8 cellular contexts compared by ENCODE assay signal in genomic region chr2:231708773-231709635, GRCh38. TPM values are rescaled to one million over a fixed set of nuclear protein-coding genes. Genes with fewer than 3 reads are reported as not detected.
DNase-seq lines count a peak whose midpoint lies in the region; ATAC-seq, FAIRE-seq and TF ChIP-seq lines count a peak whose summit lies in the region.

No MANE protein-coding gene starts in this region.

- no peak overlapping the region for H2AFZ ChIP-seq in astrocyte (ENCODE audit: low read depth, low read length)

- no peak for TF ChIP-seq CTCF in astrocyte (IDR thresholded peaks at IDR 0.05; ENCODE audit: insufficient read depth, low read depth, low read length)

- no peaks in the 10 kb centered on the region for H3K27me3 ChIP-seq in astrocyte (ENCODE audit: insufficient read depth, low read length)

- peak overlapping the region; percentile 87 for H3K4me3 ChIP-seq in astrocyte (ENCODE audit: insufficient read depth, low read depth, low read length)

- H3K4me1 ChIP-seq in astrocyte (ENCODE audit: insufficient read depth, low read length) = peaks cover 32% of the 10 kb centered on the region

- no peak for FAIRE-seq in astrocyte (lab: Jason Lieb, UNC)

- ATAC-seq in SK-N-SH treated with all-trans-retinoic acid at 6 μM for 48 hours (peak; percentile 0), GM19023 (IDR thresholded peaks at IDR 0.05; ENCODE audit: unreplicated experiment) (no peak)

- peak overlapping the region; percentile 90 for H3K27ac ChIP-seq in astrocyte (ENCODE audit: low read depth, low read length)

- H3K4me1 Mint-ChIP-seq in astrocyte (ENCODE audit: low read depth, unreplicated experiment) = peaks cover 16% of the 10 kb centered on the region
- peaks cover 35 to 43% of the 10 kb centered on the region in 2 donors for H3K4me1 Mint-ChIP-seq in immature natural killer cell

- peak overlapping the region; percentile 99 for H3K9ac ChIP-seq in astrocyte (ENCODE audit: low read length)

- H3K27me3 Mint-ChIP-seq in astrocyte (ENCODE audit: low read depth, unreplicated experiment) (no peaks in the 10 kb centered on the region), immature natural killer cell (ENCODE audit: low read depth in 3 of 3) (peaks cover 66 to 72% (median 67%) of the 10 kb centered on the region in 3 donors)

- peaks cover 57% of the 10 kb centered on the region for H3K79me2 ChIP-seq in astrocyte (ENCODE audit: insufficient read depth, low read length)

- H3K36me3 Mint-ChIP-seq in astrocyte (ENCODE audit: low read depth, unreplicated experiment) (peaks cover 11% of the 10 kb centered on the region), immature natural killer cell (peaks cover 5 to 22% (median 21%) of the 10 kb centered on the region in 3 donors)

- H3K4me2 ChIP-seq in astrocyte (ENCODE audit: low read length) = peak overlapping the region; percentile 96

- H3K4me3 Mint-ChIP-seq in astrocyte (ENCODE audit: unreplicated experiment) (peak overlapping the region; percentile 98), immature natural killer cell (peak overlapping the region; percentile 99)

- peaks cover 12% of the 10 kb centered on the region for H3K36me3 ChIP-seq in astrocyte (ENCODE audit: insufficient read depth, low read length)

- DNase-seq in astrocyte (ENCODE audit: low read depth) (no peak), immature natural killer cell (peak; percentile 84 to 93 (median 93)), dedifferentiated amniotic fluid mesenchymal stem cell (ENCODE audit: extremely low spot score) (no peak), NCI-H1105 treated with DMSO at 0.1 percent for 48 hours (lab: John Stamatoyannopoulos, UW) (no peak)
- peak; percentile 63 to 65 for DNase-seq in stimulated activated CD4-positive, alpha-beta T cell treated with anti-CD3 and anti-CD28 coated beads, Interleukin-2, amount 100 ng/mL, for 24 hours

- no peaks in the 10 kb centered on the region for H3K9me3 ChIP-seq in astrocyte (ENCODE audit: insufficient read depth, low read depth, low read length)

- peak; percentile 50 for TF ChIP-seq POLR2A in GM19193 (IDR thresholded peaks at IDR 0.05; ENCODE audit: extremely low read depth, insufficient read depth, insufficient read length)

- no peaks in the 10 kb centered on the region for H3K9me3 Mint-ChIP-seq in astrocyte (ENCODE audit: unreplicated experiment)
- peaks cover 0 to 3% (median 0%) of the 10 kb centered on the region in 6 donors for H3K9me3 Mint-ChIP-seq in immature natural killer cell

- H4K20me1 ChIP-seq in astrocyte (ENCODE audit: insufficient read depth, low read length) = peaks cover 47% of the 10 kb centered on the region

- H3K27ac Mint-ChIP-seq in astrocyte (ENCODE audit: unreplicated experiment) (peak overlapping the region; percentile 96), immature natural killer cell (peak overlapping the region; percentile 96 to 100 (median 100))

TF ChIP-seq in SK-N-SH treated with all-trans-retinoic acid at 6 μM for 48 hours, 23 proteins besides CTCF, POLR2A, EP300 and RAD21:
- no peak for TF ChIP-seq ZNF565 (CRISPR knock-in tag; conservative IDR thresholded peaks at IDR 0.05; ENCODE audit: low read depth)
- TF ChIP-seq OSR1 (CRISPR knock-in tag; IDR thresholded peaks at IDR 0.05) = no peak
- no peak for TF ChIP-seq PATZ1 (CRISPR knock-in tag; IDR thresholded peaks at IDR 0.05; ENCODE audit: borderline replicate concordance)
- no peak for TF ChIP-seq ZNF8 (CRISPR knock-in tag; IDR thresholded peaks at IDR 0.05)
- no peak for TF ChIP-seq CSRNP3 (CRISPR knock-in tag; IDR thresholded peaks at IDR 0.05)
- TF ChIP-seq TSHZ2 (CRISPR knock-in tag; IDR thresholded peaks at IDR 0.05) = no peak
- TF ChIP-seq CREB5 (CRISPR knock-in tag; IDR thresholded peaks at IDR 0.05; ENCODE audit: low read depth) = no peak
- no peak for TF ChIP-seq GLIS3 (CRISPR knock-in tag; IDR thresholded peaks at IDR 0.05)
- no peak for TF ChIP-seq TOX (CRISPR knock-in tag; IDR thresholded peaks at IDR 0.05; ENCODE audit: borderline replicate concordance)
- no peak for TF ChIP-seq TCF4 (CRISPR knock-in tag; IDR thresholded peaks at IDR 0.05; ENCODE audit: borderline replicate concordance)
- no peak for TF ChIP-seq CSDC2 (CRISPR knock-in tag; IDR thresholded peaks at IDR 0.05)

RNA-seq across cellular contexts. Expression of gene PTMA, which starts 0.7 kb away (rescaled TPM):
- total RNA-seq in astrocyte = 396 and 469 TPM in 2 replicates
- 1,000 to 10,000 TPM in 2 of 3 donors, 100 to 1,000 TPM in 1; 953 to 2,361 (median 1,987) TPM for polyA plus RNA-seq in immature natural killer cell

Comparison
In these comparisons a context has a peak if more than half of its experiments do, and no peak if none do; other contexts are left out.
1. DNase-seq: peak in immature natural killer cell (3 of 3) and stimulated activated CD4-positive, alpha-beta T cell treated with anti-CD3 and anti-CD28 coated beads, Interleukin-2, amount 100 ng/mL, for 24 hours (2 of 2); none in astrocyte (single experiment), dedifferentiated amniotic fluid mesenchymal stem cell (single experiment) and NCI-H1105 treated with DMSO at 0.1 percent for 48 hours (single experiment).